ENCODE assay signal across 10 cellular contexts in genomic region chr17:40486513-40487370, GRCh38. TPM values are rescaled to one million over a fixed set of nuclear protein-coding genes. Genes with fewer than 3 reads are reported as not detected.
DNase-seq lines count a peak whose midpoint lies in the region; ATAC-seq, FAIRE-seq and TF ChIP-seq lines count a peak whose summit lies in the region.
"Had no signal": no experiment of that assay in that cellular context is flagged by ENCODE, and none has a peak within 500 bp of the region (broad histone marks: within the 10 kb centered on the region; RNA-seq: fewer than 3 reads in every experiment).

No MANE protein-coding gene starts in this region.

- H3K27me3 Mint-ChIP-seq in neural crest cell (ENCODE audit: low read depth) = peaks cover 6% of the 10 kb centered on the region
- no peaks in the 10 kb centered on the region for H3K27me3 Mint-ChIP-seq in stimulated activated naive CD8-positive, alpha-beta T cell treated with anti-CD3 and anti-CD28 coated beads, Interleukin-15, amount 100 ng/mL, for 72 hours

- H3K9me3 ChIP-seq in breast epithelium = no peaks in the 10 kb centered on the region
- H3K9me3 ChIP-seq: upper lobe of left lung had no signal

- H3K4me1 Mint-ChIP-seq in neural crest cell = peaks cover 28% of the 10 kb centered on the region
- H3K4me1 Mint-ChIP-seq in stimulated activated naive CD8-positive, alpha-beta T cell treated with anti-CD3 and anti-CD28 coated beads, Interleukin-15, amount 100 ng/mL, for 72 hours = peaks cover 88% of the 10 kb centered on the region

- no peak for TF ChIP-seq POLR2A in breast epithelium (IDR thresholded peaks at IDR 0.05)

- H3K27me3 ChIP-seq in breast epithelium = no peaks in the 10 kb centered on the region
- H3K27me3 ChIP-seq: upper lobe of left lung had no signal

- intact Hi-C loops in breast epithelium (cut with DNase I; ENCODE audit: low total_unique reads) = no loop called here

- FAIRE-seq in HTR-8/SVneo (lab: Jason Lieb, UNC) = peak; percentile 46
- FAIRE-seq: endometrium had no signal

- H3K4me1 ChIP-seq in breast epithelium = peaks cover 16 to 21% of the 10 kb centered on the region in 2 donors

- H3K36me3 Mint-ChIP-seq in neural crest cell (ENCODE audit: low read depth) = no peaks in the 10 kb centered on the region

- H3K27ac ChIP-seq in breast epithelium (peak overlapping the region; percentile 92 to 94), substantia nigra (ENCODE audit: low read depth, low read length, poor library complexity, severe bottlenecking) (no peak overlapping the region)

- no peaks in the 10 kb centered on the region for H3K36me3 ChIP-seq in breast epithelium
- H3K36me3 ChIP-seq: upper lobe of left lung had no signal

- H3K27ac Mint-ChIP-seq in neural crest cell (ENCODE audit: unreplicated experiment) = peak overlapping the region; percentile 54
- peak overlapping the region in 1 of 2 donors; percentile 54 for H3K27ac Mint-ChIP-seq in stimulated activated naive CD8-positive, alpha-beta T cell treated with anti-CD3 and anti-CD28 coated beads, Interleukin-15, amount 100 ng/mL, for 72 hours

- peak; percentile 19 for DNase-seq in CD1c-positive myeloid dendritic cell (ENCODE audit: extremely low spot score)
- no peak for DNase-seq in HTR-8/SVneo (ENCODE audit: insufficient read length, low spot score)
- DNase-seq in breast epithelium (ENCODE audit: low spot score in 2 of 2) = no peak
- no peak for DNase-seq in neural crest cell (ENCODE audit: low read depth, low spot score)
- no peak for DNase-seq in substantia nigra (lab: John Stamatoyannopoulos, UW)
- no peak for DNase-seq in NCI-H1436 (lab: John Stamatoyannopoulos, UW)
- DNase-seq in stimulated activated naive CD8-positive, alpha-beta T cell treated with anti-CD3 and anti-CD28 coated beads, Interleukin-15, amount 100 ng/mL, for 72 hours = no peak
- DNase-seq: upper lobe of left lung had no signal

- H3K4me3 Mint-ChIP-seq in neural crest cell = no peak overlapping the region
- no peak overlapping the region for H3K4me3 Mint-ChIP-seq in stimulated activated naive CD8-positive, alpha-beta T cell treated with anti-CD3 and anti-CD28 coated beads, Interleukin-15, amount 100 ng/mL, for 72 hours

- no peaks in the 10 kb centered on the region for H3K9me3 Mint-ChIP-seq in neural crest cell
- no peaks in the 10 kb centered on the region for H3K9me3 Mint-ChIP-seq in stimulated activated naive CD8-positive, alpha-beta T cell treated with anti-CD3 and anti-CD28 coated beads, Interleukin-15, amount 100 ng/mL, for 72 hours

- no peak for ATAC-seq in GM18907 (IDR thresholded peaks at IDR 0.05; ENCODE audit: unreplicated experiment)
- no peak for ATAC-seq in stimulated activated naive CD8-positive, alpha-beta T cell treated with anti-CD3 and anti-CD28 coated beads, Interleukin-15, amount 100 ng/mL, for 72 hours

- TF ChIP-seq CTCF in breast epithelium (IDR thresholded peaks at IDR 0.05) (no peak), neural crest cell (conservative IDR thresholded peaks at IDR 0.05) (no peak)

- peak overlapping the region in 1 of 3 donors; percentile 46 for H3K4me3 ChIP-seq in breast epithelium
- H3K4me3 ChIP-seq: upper lobe of left lung had no signal

RNA-seq across cellular contexts. Expression of gene TNS4, which starts 14.7 kb away (rescaled TPM):
- 10 to 100 TPM in 2 of 3 donors, not detected in 1; 30.5 to 52.2 TPM for total RNA-seq in breast epithelium
- total RNA-seq in neural crest cell = not detected in 2 replicates

RNA-seq across cellular contexts. Expression of gene IGFBP4, which starts 43.5 kb away (rescaled TPM):
- 100 to 1,000 TPM; 191 to 893 (median 278) TPM for total RNA-seq in breast epithelium
- total RNA-seq in neural crest cell = 56.1 and 56.7 TPM in 2 replicates
